Comparison of ENCODE assay signal across 8 cellular contexts in genomic region chr12:45729233-45730115, GRCh38. TPM values are rescaled to one million over a fixed set of nuclear protein-coding genes. Genes with fewer than 3 reads are reported as not detected.
A peak's percentile ranks its signal among the peaks of the same experiment; 100 is the strongest.
DNase-seq lines count a peak whose midpoint lies in the region; ATAC-seq and TF ChIP-seq lines count a peak whose summit lies in the region.

Gene ARID2 (plus strand): TSS chr12:45729706. CDS start chr12:45729837, 131 bp downstream.

- H3K4me1 ChIP-seq in CD4-positive, CD25-positive, alpha-beta regulatory T cell (ENCODE audit: control insufficient read depth, insufficient read depth, low read length, poor library complexity, severe bottlenecking), result peaks cover 50% of the 10 kb centered on the region
- peaks cover 28 to 53% (median 41%) of the 10 kb centered on the region in 4 donors for H3K4me1 ChIP-seq in stomach

- peak within 1 kb of the TSS; percentile 90 to 100 (median 98) for H3K4me3 Mint-ChIP-seq in CD4-positive, CD25-positive, alpha-beta regulatory T cell
- peak within 1 kb of the TSS; percentile 99 for H3K4me3 Mint-ChIP-seq in neural crest cell

- peak; percentile 61 to 79 (median 73) for DNase-seq in CD4-positive, CD25-positive, alpha-beta regulatory T cell
- DNase-seq in HS-27A (ENCODE audit: low read depth) (peak; percentile 33), RPMI7951 (ENCODE audit: low read depth) (peak; percentile 71), activated gamma-delta T cell (lab: John Stamatoyannopoulos, UW) (peak; percentile 60), foreskin fibroblast (peak; percentile 53 to 84), neural crest cell (ENCODE audit: low read depth, low spot score) (peak; percentile 59), stomach (peak; percentile 67)

- TF ChIP-seq CTCF in foreskin fibroblast (IDR thresholded peaks at IDR 0.05; ENCODE audit: low read depth, low read length) (no peak), neural crest cell (conservative IDR thresholded peaks at IDR 0.05) (no peak), stomach (IDR thresholded peaks at IDR 0.05) (no peak)

- intact Hi-C loops in stomach (cut with DNase I; ENCODE audit: low total_unique reads), result no loop called here

- ATAC-seq in CD4-positive, CD25-positive, alpha-beta regulatory T cell (ENCODE audit: low read depth in 2 of 2), result peak; percentile 17 to 21
- peak; percentile 5 for ATAC-seq in GM19455 (IDR thresholded peaks at IDR 0.05; ENCODE audit: unreplicated experiment)

- H3K9me3 ChIP-seq in CD4-positive, CD25-positive, alpha-beta regulatory T cell (ENCODE audit: control insufficient read depth in 2 of 2, low read length in 2 of 2), result no peaks in the 10 kb centered on the region
- H3K9me3 ChIP-seq in stomach, result no peaks in the 10 kb centered on the region

- H3K27ac Mint-ChIP-seq in CD4-positive, CD25-positive, alpha-beta regulatory T cell, result peak within 1 kb of the TSS; percentile 93 to 99 (median 99)
- peak within 1 kb of the TSS; percentile 99 for H3K27ac Mint-ChIP-seq in neural crest cell (ENCODE audit: unreplicated experiment)

- no peaks in the 10 kb centered on the region for H3K36me3 ChIP-seq in CD4-positive, CD25-positive, alpha-beta regulatory T cell (ENCODE audit: control insufficient read depth, insufficient read depth, low read length)
- H3K36me3 ChIP-seq in stomach, result no peaks in the 10 kb centered on the region

- no peaks in the 10 kb centered on the region for H3K27me3 Mint-ChIP-seq in CD4-positive, CD25-positive, alpha-beta regulatory T cell
- no peaks in the 10 kb centered on the region for H3K27me3 Mint-ChIP-seq in neural crest cell (ENCODE audit: low read depth)

- H3K4me1 Mint-ChIP-seq in CD4-positive, CD25-positive, alpha-beta regulatory T cell, result peaks cover 17 to 39% (median 27%) of the 10 kb centered on the region in 4 donors
- peaks cover 42% of the 10 kb centered on the region for H3K4me1 Mint-ChIP-seq in neural crest cell

- H3K27me3 ChIP-seq in CD4-positive, CD25-positive, alpha-beta regulatory T cell (ENCODE audit: control insufficient read depth, insufficient read depth, low read length), result no peaks in the 10 kb centered on the region
- H3K27me3 ChIP-seq in stomach, result no peaks in the 10 kb centered on the region

- 0 to 1% (median 1%) methylated on average over 47 to 86 of the region's 89 CpGs for WGBS in stomach, 5 donors

- no peaks in the 10 kb centered on the region for H3K36me3 Mint-ChIP-seq in CD4-positive, CD25-positive, alpha-beta regulatory T cell
- peaks cover 6% of the 10 kb centered on the region for H3K36me3 Mint-ChIP-seq in neural crest cell (ENCODE audit: low read depth)

- H3K9me3 Mint-ChIP-seq in CD4-positive, CD25-positive, alpha-beta regulatory T cell, result no peaks in the 10 kb centered on the region
- no peaks in the 10 kb centered on the region for H3K9me3 Mint-ChIP-seq in neural crest cell

- TF ChIP-seq POLR2A in stomach (IDR thresholded peaks at IDR 0.05), result no peak

- no peak for TF ChIP-seq EP300 in stomach (IDR thresholded peaks at IDR 0.05)

- peak within 1 kb of the TSS; percentile 99 for H3K27ac ChIP-seq in CD4-positive, CD25-positive, alpha-beta regulatory T cell (ENCODE audit: insufficient read depth, low read length, poor library complexity, severe bottlenecking)
- H3K27ac ChIP-seq in stomach, result peak within 1 kb of the TSS; percentile 99 to 100 (median 100)

- H3K4me3 ChIP-seq in CD4-positive, CD25-positive, alpha-beta regulatory T cell (ENCODE audit: low read depth, low read length), result peak within 1 kb of the TSS; percentile 99
- peak within 1 kb of the TSS; percentile 89 to 97 for H3K4me3 ChIP-seq in foreskin fibroblast (ENCODE audit: low read depth in 1 of 2, low read length in 2 of 2)
- peak within 1 kb of the TSS; percentile 72 to 86 (median 84) for H3K4me3 ChIP-seq in stomach

RNA-seq across cellular contexts. Expression of gene ARID2, which starts in this region (rescaled TPM):
- 73.4 TPM for total RNA-seq in CD4-positive, CD25-positive, alpha-beta regulatory T cell
- 10 to 100 TPM in 3 of 4 donors, 1 to 10 TPM in 1; 9.2 to 15.1 (median 12.2) TPM for polyA plus RNA-seq in CD4-positive, CD25-positive, alpha-beta regulatory T cell
- 11.7 and 16.7 TPM in 2 replicates for total RNA-seq in RPMI7951 (2014; rRNA removed; shearing (Covaris generic))
- total RNA-seq in neural crest cell, result 52.7 and 53.6 TPM in 2 replicates
- total RNA-seq in stomach, result 10 to 100 TPM in 4 of 5 donors, 1 to 10 TPM in 1; 2.6 to 80.4 (median 28.5) TPM
- polyA plus RNA-seq in stomach, result 1 to 10 TPM; 2.8 to 5.6 (median 4.1) TPM

Comparison
In these comparisons a context has a peak if more than half of its experiments do, and no peak if none do; other contexts are left out.
1. Peak in every context shown above with its lines: DNase-seq, ATAC-seq, H3K4me3 ChIP-seq and H3K27ac ChIP-seq.